ENCODE assay signal across 14 cellular contexts in the genomic region with DNA sequence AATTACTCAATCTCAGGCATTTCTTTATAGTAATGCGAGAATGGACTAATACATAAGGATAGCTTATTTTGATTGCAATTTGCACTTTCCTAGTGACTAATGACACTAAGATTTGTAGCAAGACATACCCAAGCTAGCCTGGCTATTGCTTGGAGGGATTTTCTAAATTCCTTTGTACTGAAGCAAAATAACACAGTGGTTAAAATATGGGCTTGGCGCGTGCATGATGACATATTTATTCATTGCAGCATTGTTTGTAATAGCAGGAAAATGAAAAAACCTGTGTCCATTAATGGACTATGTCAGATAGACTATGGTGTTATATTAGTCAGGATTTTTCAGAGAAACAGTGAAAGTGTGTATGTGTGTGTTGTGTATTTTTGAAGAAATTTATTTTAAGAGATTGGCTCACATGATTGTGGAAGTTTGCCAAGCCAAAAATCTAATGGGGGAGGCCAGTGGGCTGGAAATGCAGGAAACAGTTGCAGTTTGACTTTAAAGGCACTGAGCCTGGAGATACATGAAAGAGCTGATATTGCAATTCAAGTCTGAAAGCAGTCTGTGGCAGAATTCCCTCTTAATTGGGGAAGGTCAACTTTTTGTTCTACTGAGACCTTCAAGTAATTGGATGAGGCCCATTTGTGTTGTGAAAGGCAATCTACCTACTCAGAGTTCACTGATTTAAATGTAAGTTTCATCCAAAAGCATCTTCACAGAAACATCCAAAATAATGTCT. TPM values are rescaled to one million over a fixed set of nuclear protein-coding genes. Genes with fewer than 3 reads are reported as not detected.
DNase-seq lines count a peak whose midpoint lies in the region; ATAC-seq and TF ChIP-seq lines count a peak whose summit lies in the region.
"Had no signal": no experiment of that assay in that cellular context is flagged by ENCODE, and none has a peak within 500 bp of the region (broad histone marks: within the 10 kb centered on the region; RNA-seq: fewer than 3 reads in every experiment).

No MANE protein-coding gene starts in this region.

- no peak for ATAC-seq in HG03039 (IDR thresholded peaks at IDR 0.05; ENCODE audit: unreplicated experiment)
- ATAC-seq in HG02798 (IDR thresholded peaks at IDR 0.05; ENCODE audit: poor library complexity, unreplicated experiment), result no peak
- no peak for ATAC-seq in effector memory CD8-positive, alpha-beta T cell (replicated peaks)
- ATAC-seq in left colon, result no peak
- ATAC-seq: activated T-helper 17 cell treated with anti-CD3 and anti-CD28 coated beads, Interleukin-2, amount 50 U/mL, for 72 hours had no signal

- H3K27me3 Mint-ChIP-seq in effector memory CD8-positive, alpha-beta T cell, result peaks cover 9 to 14% of the 10 kb centered on the region in 2 donors

- no peak for TF ChIP-seq RAD21 in Ishikawa (IDR thresholded peaks at IDR 0.05; ENCODE audit: low read depth)

- no peak overlapping the region for H3K4me3 Mint-ChIP-seq in effector memory CD8-positive, alpha-beta T cell
- H3K4me3 Mint-ChIP-seq: activated B cell treated with CpG ODN at 0.5 μM for 24 hours; activated T-helper 17 cell treated with anti-CD3 and anti-CD28 coated beads, Interleukin-2, amount 50 U/mL, for 72 hours had no signal

- no peak; the same call in 1 of the 2 replicates for TF ChIP-seq EP300 in Ishikawa (IDR thresholded peaks at IDR 0.05; ENCODE audit: borderline replicate concordance)

- H3K36me3 Mint-ChIP-seq in effector memory CD8-positive, alpha-beta T cell (ENCODE audit: insufficient read depth), result no peaks in the 10 kb centered on the region

- no peak overlapping the region for H3K4me3 ChIP-seq in choroid plexus epithelial cell (ENCODE audit: low read depth, low read length)
- H3K4me3 ChIP-seq: dorsolateral prefrontal cortex had no signal

- no peaks in the 10 kb centered on the region for H3K4me1 Mint-ChIP-seq in effector memory CD8-positive, alpha-beta T cell (ENCODE audit: low read depth in 2 of 2)
- H3K4me1 Mint-ChIP-seq: activated T-helper 17 cell treated with anti-CD3 and anti-CD28 coated beads, Interleukin-2, amount 50 U/mL, for 72 hours had no signal

- intact Hi-C loops in left colon (cut with DNase I, micrococcal nuclease), result no loop called here

- H3K9me3 Mint-ChIP-seq in effector memory CD8-positive, alpha-beta T cell, result no peaks in the 10 kb centered on the region

- H3K27ac Mint-ChIP-seq in effector memory CD8-positive, alpha-beta T cell, result no peak overlapping the region
- H3K27ac Mint-ChIP-seq: activated B cell treated with CpG ODN at 0.5 μM for 24 hours; activated T-helper 17 cell treated with anti-CD3 and anti-CD28 coated beads, Interleukin-2, amount 50 U/mL, for 72 hours had no signal

- no peak for TF ChIP-seq CTCF in choroid plexus epithelial cell (conservative IDR thresholded peaks at IDR 0.05; ENCODE audit: low read depth, low read length)

- in situ Hi-C loops in ACHN (cut with HindIII; ENCODE audit: low pct_ligation_motif_present, low pct_unique_long_range_greater_than_20kb, low sequenced_read_pairs), result no loop called here

- DNase-seq in ACHN, result peak; percentile 28
- peak; percentile 95 for DNase-seq in choroid plexus epithelial cell (ENCODE audit: low read depth)
- peak; percentile 12 to 73 for DNase-seq in lung microvascular endothelial cell (ENCODE audit: low read depth in 2 of 2)
- DNase-seq in effector memory CD8-positive, alpha-beta T cell, result no peak
- DNase-seq in left colon, result no peak
- DNase-seq: activated B cell treated with CpG ODN at 0.5 μM for 24 hours, BE2C, dorsolateral prefrontal cortex, kidney, NCI-H2081 had no signal

TF ChIP-seq in Ishikawa, 13 proteins besides CTCF, POLR2A, EP300 and RAD21:
- TF ChIP-seq NFIC (IDR thresholded peaks at IDR 0.05), result peak; percentile 72
- TF ChIP-seq TEAD4 (IDR thresholded peaks at IDR 0.05), result peak; percentile 75
- TF ChIP-seq, protein P1, sequence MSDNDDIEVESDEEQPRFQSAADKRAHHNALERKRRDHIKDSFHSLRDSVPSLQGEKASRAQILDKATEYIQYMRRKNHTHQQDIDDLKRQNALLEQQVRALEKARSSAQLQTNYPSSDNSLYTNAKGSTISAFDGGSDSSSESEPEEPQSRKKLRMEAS (IDR thresholded peaks at IDR 0.05), result no peak

RNA-seq across cellular contexts. Expression of a gene that starts 16.7 kb away (rescaled TPM):
- total RNA-seq in lung microvascular endothelial cell (104 and 126 TPM in 2 replicates), left colon (100 to 1,000 TPM; 151 to 168 TPM)

RNA-seq across cellular contexts. Expression of a gene that starts 55.7 kb away (rescaled TPM):
- 0.20 and 0.87 TPM in 2 replicates for total RNA-seq in lung microvascular endothelial cell
- total RNA-seq in left colon, result under 1 TPM; 0.15 to 0.42 TPM
- total RNA-seq: activated B cell treated with CpG ODN at 0.5 μM for 24 hours; activated T-helper 17 cell treated with anti-CD3 and anti-CD28 coated beads, Interleukin-2, amount 50 U/mL, for 72 hours had no signal

Comparison
In these comparisons a context has a peak if more than half of its experiments do, and no peak if none do; other contexts are left out.
1. DNase-seq: peak in ACHN (single experiment), choroid plexus epithelial cell (single experiment) and lung microvascular endothelial cell (2 of 2); none in effector memory CD8-positive, alpha-beta T cell (0 of 3) and left colon (0 of 2).